ENCODE assay signal across 15 cellular contexts in the genomic region with DNA sequence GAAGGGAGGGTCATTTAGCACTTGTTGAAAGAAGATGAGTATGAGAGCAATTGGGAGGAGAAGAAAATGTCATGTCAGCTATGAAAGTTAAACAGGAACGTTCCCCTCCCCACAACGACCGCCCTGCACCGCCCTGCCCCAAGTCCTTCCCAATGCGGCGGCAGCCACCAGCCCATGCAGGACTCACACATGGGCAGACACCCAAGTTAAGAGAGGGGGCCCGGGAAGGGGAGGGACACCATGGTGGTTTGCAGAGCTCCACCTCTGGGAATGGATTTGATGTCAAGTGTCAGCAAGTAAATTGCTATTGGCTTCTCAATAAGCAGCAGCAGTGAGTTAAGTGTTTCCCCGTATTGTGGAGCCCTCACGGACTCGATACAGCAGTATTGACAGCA. TPM values are rescaled to one million over a fixed set of nuclear protein-coding genes. Genes with fewer than 3 reads are reported as not detected.
DNase-seq lines count a peak whose midpoint lies in the region; ATAC-seq and TF ChIP-seq lines count a peak whose summit lies in the region.
"Had no signal": no experiment of that assay in that cellular context is flagged by ENCODE, and none has a peak within 500 bp of the region (broad histone marks: within the 10 kb centered on the region; RNA-seq: fewer than 3 reads in every experiment).

No MANE protein-coding gene starts in this region.

- peaks cover 10% of the 10 kb centered on the region for H3K36me3 Mint-ChIP-seq in osteocyte (ENCODE audit: unreplicated experiment)
- peaks cover 8% of the 10 kb centered on the region for H3K36me3 Mint-ChIP-seq in type B pancreatic cell
- H3K36me3 Mint-ChIP-seq in activated T-cell treated with anti-CD3 and anti-CD28 coated beads, Interleukin-2, amount 50 U/mL, for 4 hours (ENCODE audit: insufficient read depth), result no peaks in the 10 kb centered on the region
- H3K36me3 Mint-ChIP-seq: activated naive CD8-positive, alpha-beta T cell treated with anti-CD3 and anti-CD28 coated beads, Interleukin-2, amount 10 ng/mL, durations not matched to agents 7 days and 5 days; naive thymus-derived CD8-positive, alpha-beta T cell had no signal

- DNase-seq in ascending aorta (ENCODE audit: low spot score in 2 of 2), result peak in 1 of 2 donors; percentile 68
- peak in 2 of 5 donors; percentile 42 to 45 for DNase-seq in heart left ventricle
- DNase-seq in osteocyte (ENCODE audit: extremely low spot score, unreplicated experiment), result no peak
- no peak for DNase-seq in type B pancreatic cell (ENCODE audit: extremely low spot score, unreplicated experiment)
- no peak for DNase-seq in SW480 (ENCODE audit: low spot score)
- DNase-seq in SKM-1 (lab: John Stamatoyannopoulos, UW; ENCODE audit: unreplicated experiment), result no peak
- no peak for DNase-seq in activated T-cell treated with anti-CD3 and anti-CD28 coated beads, Interleukin-2, amount 50 U/mL, for 4 hours
- DNase-seq: activated naive CD8-positive, alpha-beta T cell treated with anti-CD3 and anti-CD28 coated beads, Interleukin-2, amount 10 ng/mL, durations not matched to agents 7 days and 5 days; activated T-cell treated with anti-CD3 and anti-CD28 coated beads for 4 hours; naive thymus-derived CD8-positive, alpha-beta T cell; NCI-H1048; NCI-H345; stimulated activated naive CD8-positive, alpha-beta T cell treated with anti-CD3 and anti-CD28 coated beads, Interleukin-15, Interleukin-2, amounts not matched to agents 100 U/mL and 50 U/mL, for 24 hours had no signal

- H3K27ac ChIP-seq in ascending aorta (peak overlapping the region; percentile 68 to 79), heart left ventricle (peak overlapping the region in 9 of 12 donors; percentile 5 to 64 (median 49))

- TF ChIP-seq POLR2A in heart left ventricle (IDR thresholded peaks at IDR 0.05), result no peak

- H3K4me3 Mint-ChIP-seq in osteocyte (ENCODE audit: unreplicated experiment) (no peak overlapping the region), type B pancreatic cell (peak overlapping the region; percentile 58)
- H3K4me3 Mint-ChIP-seq in activated T-cell treated with anti-CD3 and anti-CD28 coated beads, Interleukin-2, amount 50 U/mL, for 4 hours, result no peak overlapping the region
- H3K4me3 Mint-ChIP-seq: activated naive CD8-positive, alpha-beta T cell treated with anti-CD3 and anti-CD28 coated beads, Interleukin-2, amount 10 ng/mL, durations not matched to agents 7 days and 5 days had no signal

- TF ChIP-seq CTCF in ascending aorta (IDR thresholded peaks at IDR 0.05), result no peak
- no peak for TF ChIP-seq CTCF in heart left ventricle (IDR thresholded peaks at IDR 0.05)
- TF ChIP-seq CTCF in osteocyte (IDR thresholded peaks at IDR 0.05), result no peak
- TF ChIP-seq CTCF in type B pancreatic cell (conservative IDR thresholded peaks at IDR 0.05), result no peak

- WGBS in heart left ventricle, 4 donors, result 33 to 37% (median 34%) methylated on average over 10 of the region's 10 CpGs

- no peaks in the 10 kb centered on the region for H3K36me3 ChIP-seq in ascending aorta
- no peaks in the 10 kb centered on the region for H3K36me3 ChIP-seq in heart left ventricle
- H3K36me3 ChIP-seq: HAP-1 had no signal

- H3K4me1 ChIP-seq in ascending aorta (peaks cover 20 to 47% of the 10 kb centered on the region in 2 donors), heart left ventricle (peaks cover 8 to 81% (median 36%) of the 10 kb centered on the region in 12 donors)

- H3K9me3 Mint-ChIP-seq in osteocyte (ENCODE audit: unreplicated experiment), result no peaks in the 10 kb centered on the region
- no peaks in the 10 kb centered on the region for H3K9me3 Mint-ChIP-seq in type B pancreatic cell
- no peaks in the 10 kb centered on the region for H3K9me3 Mint-ChIP-seq in activated T-cell treated with anti-CD3 and anti-CD28 coated beads, Interleukin-2, amount 50 U/mL, for 4 hours
- H3K9me3 Mint-ChIP-seq: activated naive CD8-positive, alpha-beta T cell treated with anti-CD3 and anti-CD28 coated beads, Interleukin-2, amount 10 ng/mL, durations not matched to agents 7 days and 5 days; naive thymus-derived CD8-positive, alpha-beta T cell had no signal

- peak; percentile 31 to 75 (median 67) for ATAC-seq in heart left ventricle
- no peak for ATAC-seq in activated T-cell treated with anti-CD3 and anti-CD28 coated beads, Interleukin-2, amount 50 U/mL, for 4 hours
- ATAC-seq: activated CD4-positive, CD25-positive, alpha-beta regulatory T cell treated with anti-CD3 and anti-CD28 coated beads, Interleukin-2, amount 50 U/mL, for 24 hours; naive thymus-derived CD8-positive, alpha-beta T cell; stimulated activated naive CD8-positive, alpha-beta T cell treated with anti-CD3 and anti-CD28 coated beads, Interleukin-15, Interleukin-2, amounts not matched to agents 100 U/mL and 50 U/mL, for 24 hours had no signal

- H3K27ac Mint-ChIP-seq in osteocyte (ENCODE audit: unreplicated experiment) (peak overlapping the region; percentile 73), type B pancreatic cell (peak overlapping the region; percentile 15)
- H3K27ac Mint-ChIP-seq: activated naive CD8-positive, alpha-beta T cell treated with anti-CD3 and anti-CD28 coated beads, Interleukin-2, amount 10 ng/mL, durations not matched to agents 7 days and 5 days had no signal

- H3K4me1 Mint-ChIP-seq in osteocyte (ENCODE audit: unreplicated experiment) (peaks cover 89% of the 10 kb centered on the region), type B pancreatic cell (ENCODE audit: unreplicated experiment) (peaks cover 80% of the 10 kb centered on the region)
- H3K4me1 Mint-ChIP-seq in activated T-cell treated with anti-CD3 and anti-CD28 coated beads, Interleukin-2, amount 50 U/mL, for 4 hours (ENCODE audit: low read depth), result no peaks in the 10 kb centered on the region
- H3K4me1 Mint-ChIP-seq: activated naive CD8-positive, alpha-beta T cell treated with anti-CD3 and anti-CD28 coated beads, Interleukin-2, amount 10 ng/mL, durations not matched to agents 7 days and 5 days; naive thymus-derived CD8-positive, alpha-beta T cell had no signal

- H3K4me3 ChIP-seq in ascending aorta (peak overlapping the region; percentile 2 to 34), heart left ventricle (peak overlapping the region in 1 of 12 donors; percentile 7)
- H3K4me3 ChIP-seq: HAP-1 had no signal

- no peaks in the 10 kb centered on the region for H3K9me3 ChIP-seq in ascending aorta
- H3K9me3 ChIP-seq in heart left ventricle, result no peaks in the 10 kb centered on the region
- H3K9me3 ChIP-seq: HAP-1 had no signal

- no peaks in the 10 kb centered on the region for H3K27me3 Mint-ChIP-seq in osteocyte (ENCODE audit: unreplicated experiment)
- H3K27me3 Mint-ChIP-seq in type B pancreatic cell, result no peaks in the 10 kb centered on the region
- H3K27me3 Mint-ChIP-seq in activated T-cell treated with anti-CD3 and anti-CD28 coated beads, Interleukin-2, amount 50 U/mL, for 4 hours (ENCODE audit: low read depth), result no peaks in the 10 kb centered on the region

- intact Hi-C loops in ascending aorta (cut with DNase I) (loop anchor here (2.0 to 10.0 kb wide), 2 partner anchors 20 to 360 kb away; no protein-coding TSS in a partner anchor), heart left ventricle (cut with DNase I) (no loop called here)

- no peaks in the 10 kb centered on the region for H3K27me3 ChIP-seq in ascending aorta
- no peaks in the 10 kb centered on the region for H3K27me3 ChIP-seq in heart left ventricle

RNA-seq across cellular contexts. Expression of a gene that starts 22.8 kb away (rescaled TPM):
- total RNA-seq in ascending aorta (34.8 TPM), heart left ventricle (10 to 100 TPM in 6 of 9 donors, 1 to 10 TPM in 3; 7.8 to 21.6 (median 14.5) TPM), osteocyte (89.1 and 97.0 TPM in 2 replicates), type B pancreatic cell (ENCODE audit: low replicate concordance) (47.4 and 48.5 TPM in 2 replicates)
- 1 to 10 TPM; 3.8 to 4.0 TPM for polyA plus RNA-seq in heart left ventricle
- total RNA-seq in activated T-cell treated with anti-CD3 and anti-CD28 coated beads, Interleukin-2, amount 50 U/mL, for 4 hours, result 1 to 10 TPM in 1 of 3 donors, under 1 TPM in 2; 0.29 to 2.5 (median 0.86) TPM

Comparison
In these comparisons a context has a peak if more than half of its experiments do, and no peak if none do; other contexts are left out.
1. ATAC-seq: peak in heart left ventricle (4 of 4); none in activated T-cell treated with anti-CD3 and anti-CD28 coated beads, Interleukin-2, amount 50 U/mL, for 4 hours (0 of 2).